In the genomic region with DNA sequence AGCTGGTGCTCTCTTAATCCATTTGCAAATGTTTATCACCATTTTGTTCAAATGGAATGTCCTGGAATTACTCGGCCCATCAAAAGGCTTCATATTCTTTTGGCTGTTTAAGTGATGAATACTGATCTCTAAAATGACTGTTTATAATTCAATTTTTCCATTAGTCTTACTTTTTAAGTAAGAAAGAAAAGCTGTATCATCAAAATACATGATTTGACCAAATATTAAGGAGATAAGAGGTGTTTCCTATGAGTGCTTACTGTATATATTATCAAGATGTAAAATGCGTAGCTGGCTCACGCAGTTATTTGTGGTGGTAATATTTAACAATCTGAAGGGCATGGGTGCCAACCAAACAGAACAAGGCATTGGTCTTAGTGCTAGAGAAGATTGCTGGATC, we compare ENCODE assay signal across 21 cellular contexts. TPM values are rescaled to one million over a fixed set of nuclear protein-coding genes. Genes with fewer than 3 reads are reported as not detected.
A peak's percentile ranks its signal among the peaks of the same experiment; 100 is the strongest.
DNase-seq lines count a peak whose midpoint lies in the region; ATAC-seq, FAIRE-seq and TF ChIP-seq lines count a peak whose summit lies in the region.
"Had no signal": no experiment of that assay in that cellular context is flagged by ENCODE, and none has a peak within 500 bp of the region (broad histone marks: within the 10 kb centered on the region; RNA-seq: fewer than 3 reads in every experiment).

No MANE protein-coding gene starts in this region.

- in situ Hi-C loops in HepG2 (cut with HindIII; ENCODE audit: extremely low pct_ligation_motif_present, low pct_unique_long_range_greater_than_20kb) (no loop called here), IMR-90 (cut with MboI; ENCODE audit: low sequenced_read_pairs) (no loop called here)

- H3K79me1 ChIP-seq in IMR-90 (ENCODE audit: low read depth in 1 of 2, low read length in 2 of 2) = no peaks in the 10 kb centered on the region

- ATAC-seq in HepG2 (no peak), right lobe of liver (no peak), IMR-90 (ENCODE audit: low read depth) (no peak)
- ATAC-seq: CD8-positive, alpha-beta T cell had no signal

- H3K27me3 ChIP-seq in HepG2 (ENCODE audit: control insufficient read depth in 1 of 2, insufficient read depth in 2 of 2, low read length in 2 of 2) = no peaks in the 10 kb centered on the region
- H3K27me3 ChIP-seq in right lobe of liver = no peaks in the 10 kb centered on the region
- no peaks in the 10 kb centered on the region for H3K27me3 ChIP-seq in IMR-90 (ENCODE audit: control insufficient read depth, insufficient read depth, low read length)
- H3K27me3 ChIP-seq in esophagus muscularis mucosa = peaks cover 0 to 4% (median 0%) of the 10 kb centered on the region in 4 donors
- H3K27me3 ChIP-seq: BLaER1 treated with 17β-estradiol and CSF1 and Interleukin-3, amounts not matched to agents 10 nM and 100 nM had no signal

- H3K23ac ChIP-seq in IMR-90 (ENCODE audit: low read depth, low read length) = no peak overlapping the region

- H3K4ac ChIP-seq in IMR-90 (ENCODE audit: low read depth, low read length) = no peak overlapping the region

- H3K4me3 ChIP-seq in HepG2 (replicated peaks in 1 of 3; ENCODE audit: insufficient read depth in 1 of 3, low read depth in 2 of 3, low read length in 3 of 3) (no peak overlapping the region), right lobe of liver (no peak overlapping the region), IMR-90 (ENCODE audit: insufficient read depth, low read depth, low read length) (no peak overlapping the region), esophagus muscularis mucosa (no peak overlapping the region)
- H3K4me3 ChIP-seq: BLaER1 treated with 17β-estradiol and CSF1 and Interleukin-3, amounts not matched to agents 10 nM and 100 nM had no signal

- H2BK15ac ChIP-seq in IMR-90 (ENCODE audit: low read depth, low read length) = no peak overlapping the region

- no peak overlapping the region for H4K8ac ChIP-seq in IMR-90 (ENCODE audit: low read depth in 2 of 2, low read length in 2 of 2)

- H3K36me3 ChIP-seq in HepG2 (replicated peaks in 1 of 2; ENCODE audit: control insufficient read depth in 1 of 2, insufficient read depth in 2 of 2, low read length in 2 of 2) = no peaks in the 10 kb centered on the region
- H3K36me3 ChIP-seq in right lobe of liver = no peaks in the 10 kb centered on the region
- no peaks in the 10 kb centered on the region for H3K36me3 ChIP-seq in IMR-90 (ENCODE audit: control insufficient read depth, insufficient read depth, low read length)
- H3K36me3 ChIP-seq in esophagus muscularis mucosa = no peaks in the 10 kb centered on the region
- H3K36me3 ChIP-seq: BLaER1 treated with 17β-estradiol and CSF1 and Interleukin-3, amounts not matched to agents 10 nM and 100 nM had no signal

- dilution Hi-C loops in IMR-90 (cut with HindIII; ENCODE audit: low sequenced_read_pairs, unreplicated experiment) = no loop called here

- H4K91ac ChIP-seq in IMR-90 (ENCODE audit: insufficient read depth, low read depth, low read length) = no peak overlapping the region

- H2BK5ac ChIP-seq in IMR-90 (ENCODE audit: low read depth, low read length, poor library complexity, severe bottlenecking) = no peak overlapping the region

- no peaks in the 10 kb centered on the region for H4K20me1 ChIP-seq in HepG2 (ENCODE audit: insufficient read depth, low read length)
- no peaks in the 10 kb centered on the region for H4K20me1 ChIP-seq in IMR-90 (ENCODE audit: insufficient read depth, low read length)
- H4K20me1 ChIP-seq: BLaER1 treated with 17β-estradiol and CSF1 and Interleukin-3, amounts not matched to agents 10 nM and 100 nM had no signal

- H3K18ac ChIP-seq in IMR-90 (ENCODE audit: low read depth, low read length) = no peak overlapping the region

- TF ChIP-seq EP300 in HepG2 (IDR thresholded peaks at IDR 0.05; ENCODE audit: low read depth in 2 of 2, low read length in 2 of 2) (no peak), HepG2 (CRISPR knock-in tag; IDR thresholded peaks at IDR 0.05; ENCODE audit: borderline replicate concordance) (no peak), esophagus muscularis mucosa (IDR thresholded peaks at IDR 0.05) (no peak)

- no peaks in the 10 kb centered on the region for H3K9me1 ChIP-seq in IMR-90 (ENCODE audit: insufficient read depth, low read length)

- WGBS in HepG2 (ENCODE audit: low lambda C conversion rate) = 62% methylated on average over 3 of the region's 3 CpGs
- 81% methylated on average over 3 of the region's 3 CpGs for WGBS in right lobe of liver (ENCODE audit: insufficient coverage, low coverage, low lambda C conversion rate, missing lambda C conversion rate)
- WGBS in IMR-90 (ENCODE audit: extremely low coverage in 2 of 2, insufficient read length in 1 of 2), 2 experiments = 80% methylated on average over 1 of the region's 3 CpGs; no CpG with 5 or more reads in 1 of the 2 experiments
- 85% methylated on average over 3 of the region's 3 CpGs for WGBS in esophagus muscularis mucosa

- no peak for TF ChIP-seq CTCF in HepG2 (CRISPR knock-in tag; IDR thresholded peaks at IDR 0.05)
- TF ChIP-seq CTCF in right lobe of liver (IDR thresholded peaks at IDR 0.05) = no peak
- TF ChIP-seq CTCF in IMR-90 (conservative IDR thresholded peaks at IDR 0.05; ENCODE audit: low read depth, low read length) = no peak
- TF ChIP-seq CTCF in esophagus muscularis mucosa (IDR thresholded peaks at IDR 0.05) = no peak

- H2AK9ac ChIP-seq in IMR-90 (replicated peaks; ENCODE audit: low read depth, low read length, poor library complexity) = no peak overlapping the region

- H3K79me2 ChIP-seq in HepG2 (ENCODE audit: insufficient read depth, low read length) = no peaks in the 10 kb centered on the region

- DNase-seq in HepG2 (ENCODE audit: low spot score) = no peak
- DNase-seq in right lobe of liver = no peak
- DNase-seq in IMR-90 = no peak
- DNase-seq in esophagus muscularis mucosa (ENCODE audit: extremely low spot score) = peak; percentile 37
- no peak for DNase-seq in HPDE6-E6E7 (ENCODE audit: extremely low spot score)
- DNase-seq in activated CD4-positive, CD25-positive, alpha-beta regulatory T cell (lab: John Stamatoyannopoulos, UW) = no peak
- DNase-seq: 8988T; AML-193; Caco-2; Calu3; CD4-positive, alpha-beta T cell; CD8-positive, alpha-beta T cell; DMS79 treated with DMSO at 0.1 percent for 48 hours; GF-D8 had no signal

- CTCF ChIA-PET in HepG2 (lab: Yijun Ruan, JAX; ENCODE audit: low intra/inter-chr PET ratio, low total read pairs) (no interaction called here), IMR-90 (lab: Yijun Ruan, JAX) (no interaction called here)

- H3K4me2 ChIP-seq in HepG2 (ENCODE audit: low read depth, low read length) = no peak overlapping the region
- H3K4me2 ChIP-seq in IMR-90 (ENCODE audit: low read depth, low read length) = no peak overlapping the region
- H3K4me2 ChIP-seq: BLaER1 treated with 17β-estradiol and CSF1 and Interleukin-3, amounts not matched to agents 10 nM and 100 nM had no signal

- H3K27ac ChIP-seq in HepG2 (ENCODE audit: extremely low read length, insufficient read depth, low read length) (no peak overlapping the region), right lobe of liver (no peak overlapping the region), IMR-90 (ENCODE audit: insufficient read depth, low read length) (no peak overlapping the region), esophagus muscularis mucosa (replicated peaks in 1 of 4) (no peak overlapping the region)
- H3K27ac ChIP-seq: BLaER1 treated with 17β-estradiol and CSF1 and Interleukin-3, amounts not matched to agents 10 nM and 100 nM; C4-2B had no signal

- no TSS peak for BruUV-seq in HepG2 (replicated peaks; lab: Mats Ljungman, UMichigan)
- no TSS peak for BruUV-seq in IMR-90 (replicated peaks; lab: Mats Ljungman, UMichigan)

- H3K9me3 ChIP-seq in HepG2 (ENCODE audit: low read length) (no peaks in the 10 kb centered on the region), right lobe of liver (no peaks in the 10 kb centered on the region), IMR-90 (ENCODE audit: control insufficient read depth, insufficient read depth, low read length) (no peaks in the 10 kb centered on the region), esophagus muscularis mucosa (no peaks in the 10 kb centered on the region)
- H3K9me3 ChIP-seq: Caco-2 had no signal

- H2AK5ac ChIP-seq in IMR-90 (ENCODE audit: low read depth, low read length) = no peak overlapping the region

- H3K9ac ChIP-seq in HepG2 (ENCODE audit: insufficient read depth, low read depth, low read length) (no peak overlapping the region), IMR-90 (ENCODE audit: low read depth, low read length) (no peak overlapping the region)
- H3K9ac ChIP-seq: BLaER1 treated with 17β-estradiol and CSF1 and Interleukin-3, amounts not matched to agents 10 nM and 100 nM had no signal

- FAIRE-seq in HepG2 (lab: Jason Lieb, UNC) = no peak
- FAIRE-seq: A204.1, D721Med, G401.6, GM12891, GM19239 had no signal

- no peak for TF ChIP-seq RAD21 in HepG2 (CRISPR knock-in tag; IDR thresholded peaks at IDR 0.05)
- no peak for TF ChIP-seq RAD21 in IMR-90 (IDR thresholded peaks at IDR 0.05; ENCODE audit: low read length)

- no peak overlapping the region for H3K56ac ChIP-seq in IMR-90 (ENCODE audit: extremely low read depth, insufficient read depth, low read length)

- H4K5ac ChIP-seq in IMR-90 (ENCODE audit: low read depth, low read length) = no peak overlapping the region

- H3K4me1 ChIP-seq in HepG2 (ENCODE audit: insufficient read depth, low read length) = no peaks in the 10 kb centered on the region
- H3K4me1 ChIP-seq in right lobe of liver = no peaks in the 10 kb centered on the region
- no peaks in the 10 kb centered on the region for H3K4me1 ChIP-seq in IMR-90 (ENCODE audit: control insufficient read depth, insufficient read depth, low read length)
- no peaks in the 10 kb centered on the region for H3K4me1 ChIP-seq in esophagus muscularis mucosa
- H3K4me1 ChIP-seq: Caco-2 had no signal

- intact Hi-C loops in HepG2 (cut with micrococcal nuclease; ENCODE audit: unreplicated experiment) = no loop called here
- intact Hi-C loops in right lobe of liver (cut with DNase I) = no loop called here
- intact Hi-C loops in IMR-90 (cut with micrococcal nuclease) = no loop called here
- intact Hi-C loops in esophagus muscularis mucosa (cut with DNase I) = no loop called here

- POLR2A ChIA-PET in HepG2 (lab: Yijun Ruan, JAX) = no interaction called here
- POLR2A ChIA-PET in IMR-90 (lab: Charles Lee; ENCODE audit: unreplicated experiment) = no interaction called here

- H2BK20ac ChIP-seq in IMR-90 (ENCODE audit: low read depth, low read length) = no peak overlapping the region

- H2AFZ ChIP-seq in HepG2 (ENCODE audit: low read length) (no peak overlapping the region), IMR-90 (replicated peaks; ENCODE audit: low read length, poor library complexity) (no peak overlapping the region)

- TF ChIP-seq POLR2A in HepG2 (IDR thresholded peaks at IDR 0.05; ENCODE audit: insufficient read depth in 1 of 2, low read depth in 2 of 2, low read length in 2 of 2) (no peak), right lobe of liver (IDR thresholded peaks at IDR 0.05) (no peak), IMR-90 (IDR thresholded peaks at IDR 0.05; ENCODE audit: low read depth, low read length) (no peak), esophagus muscularis mucosa (IDR thresholded peaks at IDR 0.05; ENCODE audit: low read depth) (no peak)

- no peak overlapping the region for H3K14ac ChIP-seq in IMR-90 (replicated peaks; ENCODE audit: low read depth, low read length)

- H2BK120ac ChIP-seq in IMR-90 (ENCODE audit: low read depth, low read length) = no peak overlapping the region

RNA-seq across cellular contexts. Expression of gene OTUD1, which starts 51.2 kb away (rescaled TPM):
- total RNA-seq in HepG2 (2016; rRNA removed; fragmentation: Illumina TruSeq; extraction: Trizol) = 1.2 and 1.3 TPM in 2 replicates
- total RNA-seq in HepG2 (2016; cell fraction: cytosol; rRNA removed; fragmentation: Illumina TruSeq; extraction: Trizol; ENCODE audit: low read depth) = 0.10 and 0.18 TPM in 2 replicates
- total RNA-seq in HepG2 (2016; cell fraction: insoluble cytoplasmic fraction; rRNA removed; fragmentation: Illumina TruSeq; extraction: Trizol) = 1.3 TPM in 2 replicates
- total RNA-seq in HepG2 (2016; cell fraction: membrane; rRNA removed; fragmentation: Illumina TruSeq; extraction: Trizol) = 1.00 and 1.5 TPM in 2 replicates
- 1.8 and 3.3 TPM in 2 replicates for total RNA-seq in HepG2 (2016; cell fraction: nucleus; rRNA removed; fragmentation: Illumina TruSeq; extraction: Trizol)
- polyA plus RNA-seq in HepG2 (2011; rRNA removed) = 1.4 and 1.6 TPM in 2 replicates
- polyA plus RNA-seq in HepG2 (2011; cell fraction: cytosol; rRNA removed) = 0.90 and 1.2 TPM in 2 replicates
- polyA plus RNA-seq in HepG2 (2011; cell fraction: nucleus; rRNA removed) = 0.95 and 1.1 TPM in 2 replicates
- polyA plus RNA-seq in HepG2 (2012) = 3.4 and 3.5 TPM in 2 replicates
- polyA plus RNA-seq in HepG2 (2016; cell fraction: cytosol; fragmentation: Illumina TruSeq; extraction: Trizol; ENCODE audit: low read depth) = 0.28 and 0.36 TPM in 2 replicates
- 1.7 and 2.0 TPM in 2 replicates for polyA plus RNA-seq in HepG2 (2016; cell fraction: insoluble cytoplasmic fraction; fragmentation: Illumina TruSeq; extraction: Trizol; ENCODE audit: low read depth)
- 0.70 and 1.1 TPM in 2 replicates for polyA plus RNA-seq in HepG2 (2016; cell fraction: membrane; fragmentation: Illumina TruSeq; extraction: Trizol; ENCODE audit: low read depth)
- 2.5 TPM in 2 replicates for polyA plus RNA-seq in HepG2 (2016; cell fraction: nucleus; fragmentation: Illumina TruSeq; extraction: Trizol; ENCODE audit: insufficient read depth, low read depth)
- polyA minus RNA-seq in HepG2 (2011; rRNA and poly(A)+ RNA removed; ENCODE audit: low replicate concordance) = 1.9 and 5.2 TPM in 2 replicates
- 1.5 and 1.7 TPM in 2 replicates for polyA minus RNA-seq in HepG2 (2011; cell fraction: cytosol; rRNA and poly(A)+ RNA removed)
- polyA minus RNA-seq in HepG2 (2011; cell fraction: nucleus; rRNA and poly(A)+ RNA removed) = 2.8 and 3.7 TPM in 2 replicates
- total RNA-seq in right lobe of liver = 1 to 10 TPM; 3.2 to 6.4 (median 4.5) TPM
- 1.3 and 3.3 TPM in 2 replicates for total RNA-seq in IMR-90 (2012; rRNA removed)
- polyA plus RNA-seq in IMR-90 (2012; rRNA removed) = 1.4 and 2.0 TPM in 2 replicates
- 0.96 and 3.1 TPM in 2 replicates for polyA plus RNA-seq in IMR-90 (2012; cell fraction: cytosol; rRNA removed)
- polyA plus RNA-seq in IMR-90 (2012; cell fraction: nucleus; rRNA removed; ENCODE audit: low replicate concordance) = 3.0 and 5.0 TPM in 2 replicates
- total RNA-seq in esophagus muscularis mucosa = 10 to 100 TPM in 3 of 4 donors, 1 to 10 TPM in 1; 9.3 to 19.1 (median 11.4) TPM
